Comparison of ENCODE assay signal across 16 cellular contexts in the genomic region with DNA sequence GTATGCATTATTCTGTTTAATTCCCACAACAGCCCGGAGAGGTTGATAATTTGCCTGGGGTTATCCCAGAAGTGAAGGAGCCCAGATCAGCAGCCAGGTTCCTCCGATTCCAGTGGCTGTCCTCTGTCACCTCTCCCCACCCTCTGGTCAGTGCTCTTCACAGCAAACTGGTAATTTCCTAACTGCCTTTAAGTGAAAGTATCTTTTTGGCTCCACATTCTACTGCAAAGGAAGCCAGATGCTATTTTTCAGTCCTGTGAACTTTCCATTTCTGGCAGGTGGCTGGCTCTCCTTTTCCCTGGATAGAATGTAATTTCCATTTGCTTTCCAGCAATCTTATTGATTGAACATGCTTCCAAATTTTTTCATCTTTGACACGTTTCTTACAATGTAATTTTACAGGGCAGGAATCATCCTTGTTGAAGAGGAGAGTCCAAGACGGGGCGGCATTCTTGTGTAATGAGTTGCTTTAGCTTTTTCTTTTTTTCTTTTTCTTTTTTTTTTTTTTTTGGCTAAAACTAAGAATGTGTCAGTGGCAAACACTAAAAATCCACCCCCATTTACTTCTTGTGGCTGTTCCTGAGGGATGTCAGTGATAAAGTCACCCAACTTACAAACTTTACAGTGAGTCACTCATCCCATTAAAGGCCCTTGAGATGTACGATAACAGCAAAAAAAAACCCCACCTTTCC. TPM values are rescaled to one million over a fixed set of nuclear protein-coding genes. Genes with fewer than 3 reads are reported as not detected.
DNase-seq lines count a peak whose midpoint lies in the region; ATAC-seq, FAIRE-seq and TF ChIP-seq lines count a peak whose summit lies in the region.
"Had no signal": no experiment of that assay in that cellular context is flagged by ENCODE, and none has a peak within 500 bp of the region (broad histone marks: within the 10 kb centered on the region; RNA-seq: fewer than 3 reads in every experiment).

No MANE protein-coding gene starts in this region.

- H3K4me3 Mint-ChIP-seq in astrocyte (ENCODE audit: unreplicated experiment) (peak overlapping the region; percentile 22), GM23338 (no peak overlapping the region)
- H3K4me3 Mint-ChIP-seq: brain; CD4-positive, CD25-positive, alpha-beta regulatory T cell; mesothelial cell of epicardium; T-helper 1 cell treated with Interleukin-12 subunit alpha and Interleukin-12 subunit beta and Interleukin-4 antibody, amounts not matched to agents 30 μg/mL and 1 μg/mL, for 36 hours had no signal

- FAIRE-seq in astrocyte (lab: Jason Lieb, UNC) = no peak
- FAIRE-seq: GM12891 had no signal

- peak overlapping the region; percentile 49 for H3K4me3 ChIP-seq in ACC112 (ENCODE audit: low read depth, low read length)
- peak overlapping the region; percentile 33 for H3K4me3 ChIP-seq in astrocyte (ENCODE audit: insufficient read depth, low read depth, low read length)
- H3K4me3 ChIP-seq in GM23338 = no peak overlapping the region
- H3K4me3 ChIP-seq: skin epidermis had no signal

- peak overlapping the region; percentile 67 for H3K9ac ChIP-seq in astrocyte (ENCODE audit: low read length)

- H3K27me3 ChIP-seq in ACC112 (ENCODE audit: insufficient read depth, low read length) (no peaks in the 10 kb centered on the region), astrocyte (ENCODE audit: insufficient read depth, low read length) (no peaks in the 10 kb centered on the region), GM23338 (ENCODE audit: insufficient read depth) (no peaks in the 10 kb centered on the region)

- TF ChIP-seq CTCF in astrocyte (IDR thresholded peaks at IDR 0.05; ENCODE audit: insufficient read depth, low read depth, low read length) (no peak), GM23338 (conservative IDR thresholded peaks at IDR 0.05; ENCODE audit: low read depth in 2 of 2) (no peak)

- H3K4me2 ChIP-seq in astrocyte (ENCODE audit: low read length) (peak overlapping the region; percentile 81), GM23338 (no peak overlapping the region)

- no peaks in the 10 kb centered on the region for H3F3A ChIP-seq in GM23338 (replicated peaks; ENCODE audit: low read depth)

- H3K27me3 Mint-ChIP-seq in astrocyte (ENCODE audit: low read depth, unreplicated experiment) (no peaks in the 10 kb centered on the region), GM23338 (ENCODE audit: insufficient read depth, low read depth, poor library complexity) (peaks cover 7% of the 10 kb centered on the region)
- H3K27me3 Mint-ChIP-seq: CD4-positive, CD25-positive, alpha-beta regulatory T cell had no signal

- peak; percentile 59 for DNase-seq in HS-27A (ENCODE audit: low read depth)
- DNase-seq in astrocyte (ENCODE audit: low read depth) = peak; percentile 94
- peak; percentile 67 for DNase-seq in kidney glomerular epithelial cell (lab: John Stamatoyannopoulos, UW)
- no peak for DNase-seq in GOT3 (lab: John Stamatoyannopoulos, UW)
- DNase-seq in GM23338 (ENCODE audit: low spot score) = no peak
- no peak for DNase-seq in NCI-H510A (lab: John Stamatoyannopoulos, UW)
- DNase-seq: CD4-positive, CD25-positive, alpha-beta regulatory T cell; glutamatergic neuron had no signal

- no peaks in the 10 kb centered on the region for H3K9me3 ChIP-seq in astrocyte (ENCODE audit: insufficient read depth, low read depth, low read length)

- H3K36me3 ChIP-seq in ACC112 (ENCODE audit: insufficient read depth, low read length) = no peaks in the 10 kb centered on the region
- H3K36me3 ChIP-seq in astrocyte (ENCODE audit: insufficient read depth, low read length) = no peaks in the 10 kb centered on the region
- no peaks in the 10 kb centered on the region for H3K36me3 ChIP-seq in GM23338 (ENCODE audit: insufficient read depth)

- H3K9me2 ChIP-seq in GM23338 (ENCODE audit: insufficient read depth) = no peaks in the 10 kb centered on the region

- peak overlapping the region; percentile 71 for H3K27ac ChIP-seq in ACC112 (ENCODE audit: low read depth, low read length)
- peak overlapping the region; percentile 75 for H3K27ac ChIP-seq in astrocyte (ENCODE audit: low read depth, low read length)
- H3K27ac ChIP-seq in GM23338 (ENCODE audit: low read depth) = no peak overlapping the region
- H3K27ac ChIP-seq: skin epidermis had no signal

- H3K4me1 ChIP-seq in ACC112 (ENCODE audit: control insufficient read depth, insufficient read depth, low read length, unreplicated experiment) (peaks cover 48% of the 10 kb centered on the region), astrocyte (ENCODE audit: insufficient read depth, low read length) (peaks cover 39% of the 10 kb centered on the region), GM23338 (ENCODE audit: insufficient read depth) (no peaks in the 10 kb centered on the region)

- ATAC-seq in GM21723 (IDR thresholded peaks at IDR 0.05; ENCODE audit: unreplicated experiment) (no peak), GM23338 (no peak)

- peaks cover 2% of the 10 kb centered on the region for H3K9me3 Mint-ChIP-seq in astrocyte (ENCODE audit: unreplicated experiment)
- peaks cover 25% of the 10 kb centered on the region for H3K9me3 Mint-ChIP-seq in GM23338
- H3K9me3 Mint-ChIP-seq: T-helper 1 cell treated with Interleukin-12 subunit alpha and Interleukin-12 subunit beta and Interleukin-4 antibody, amounts not matched to agents 30 μg/mL and 1 μg/mL, for 36 hours had no signal

- H3K4me1 Mint-ChIP-seq in astrocyte (ENCODE audit: low read depth, unreplicated experiment) (peaks cover 39% of the 10 kb centered on the region), GM23338 (no peaks in the 10 kb centered on the region)
- H3K4me1 Mint-ChIP-seq: CD4-positive, CD25-positive, alpha-beta regulatory T cell had no signal

- peak overlapping the region; percentile 64 for H2AFZ ChIP-seq in ACC112 (ENCODE audit: low read length, unreplicated experiment)
- H2AFZ ChIP-seq in astrocyte (ENCODE audit: low read depth, low read length) = no peak overlapping the region
- H2AFZ ChIP-seq in GM23338 = no peak overlapping the region

- H3K79me2 ChIP-seq in ACC112 (ENCODE audit: control insufficient read depth, insufficient read depth, low read length, unreplicated experiment) (no peaks in the 10 kb centered on the region), astrocyte (ENCODE audit: insufficient read depth, low read length) (no peaks in the 10 kb centered on the region), GM23338 (replicated peaks; ENCODE audit: insufficient read depth) (no peaks in the 10 kb centered on the region)

- H3K36me3 Mint-ChIP-seq in astrocyte (ENCODE audit: low read depth, unreplicated experiment) (no peaks in the 10 kb centered on the region), GM23338 (ENCODE audit: low read depth) (peaks cover 10% of the 10 kb centered on the region)
- H3K36me3 Mint-ChIP-seq: brain; CD4-positive, CD25-positive, alpha-beta regulatory T cell; mesothelial cell of epicardium had no signal

- peak overlapping the region; percentile 75 for H3K27ac Mint-ChIP-seq in astrocyte (ENCODE audit: unreplicated experiment)
- no peak overlapping the region for H3K27ac Mint-ChIP-seq in GM23338
- H3K27ac Mint-ChIP-seq: mesothelial cell of epicardium; T-helper 1 cell treated with Interleukin-12 subunit alpha and Interleukin-12 subunit beta and Interleukin-4 antibody, amounts not matched to agents 30 μg/mL and 1 μg/mL, for 36 hours had no signal

- no peaks in the 10 kb centered on the region for H4K20me1 ChIP-seq in astrocyte (ENCODE audit: insufficient read depth, low read length)
- H4K20me1 ChIP-seq in GM23338 (replicated peaks; ENCODE audit: insufficient read depth) = no peaks in the 10 kb centered on the region

TF ChIP-seq in GM23338, 12 proteins besides CTCF, POLR2A, EP300 and RAD21 (continues in another document):
- TF ChIP-seq ZNF331 (CRISPR knock-in tag; IDR thresholded peaks at IDR 0.05; ENCODE audit: low read depth) (no peak), EZH2phosphoT487 (IDR thresholded peaks at IDR 0.05; ENCODE audit: unreplicated experiment) (no peak), POLR2AphosphoS5 (IDR thresholded peaks at IDR 0.05; ENCODE audit: low read depth) (no peak), NANOG (IDR thresholded peaks at IDR 0.05; ENCODE audit: borderline replicate concordance) (no peak)
- TF ChIP-seq, protein P1, sequence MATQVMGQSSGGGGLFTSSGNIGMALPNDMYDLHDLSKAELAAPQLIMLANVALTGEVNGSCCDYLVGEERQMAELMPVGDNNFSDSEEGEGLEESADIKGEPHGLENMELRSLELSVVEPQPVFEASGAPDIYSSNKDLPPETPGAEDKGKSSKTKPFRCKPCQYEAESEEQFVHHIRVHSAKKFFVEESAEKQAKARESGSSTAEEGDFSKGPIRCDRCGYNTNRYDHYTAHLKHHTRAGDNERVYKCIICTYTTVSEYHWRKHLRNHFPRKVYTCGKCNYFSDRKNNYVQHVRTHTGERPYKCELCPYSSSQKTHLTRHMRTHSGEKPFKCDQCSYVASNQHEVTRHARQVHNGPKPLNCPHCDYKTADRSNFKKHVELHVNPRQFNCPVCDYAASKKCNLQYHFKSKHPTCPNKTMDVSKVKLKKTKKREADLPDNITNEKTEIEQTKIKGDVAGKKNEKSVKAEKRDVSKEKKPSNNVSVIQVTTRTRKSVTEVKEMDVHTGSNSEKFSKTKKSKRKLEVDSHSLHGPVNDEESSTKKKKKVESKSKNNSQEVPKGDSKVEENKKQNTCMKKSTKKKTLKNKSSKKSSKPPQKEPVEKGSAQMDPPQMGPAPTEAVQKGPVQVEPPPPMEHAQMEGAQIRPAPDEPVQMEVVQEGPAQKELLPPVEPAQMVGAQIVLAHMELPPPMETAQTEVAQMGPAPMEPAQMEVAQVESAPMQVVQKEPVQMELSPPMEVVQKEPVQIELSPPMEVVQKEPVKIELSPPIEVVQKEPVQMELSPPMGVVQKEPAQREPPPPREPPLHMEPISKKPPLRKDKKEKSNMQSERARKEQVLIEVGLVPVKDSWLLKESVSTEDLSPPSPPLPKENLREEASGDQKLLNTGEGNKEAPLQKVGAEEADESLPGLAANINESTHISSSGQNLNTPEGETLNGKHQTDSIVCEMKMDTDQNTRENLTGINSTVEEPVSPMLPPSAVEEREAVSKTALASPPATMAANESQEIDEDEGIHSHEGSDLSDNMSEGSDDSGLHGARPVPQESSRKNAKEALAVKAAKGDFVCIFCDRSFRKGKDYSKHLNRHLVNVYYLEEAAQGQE (IDR thresholded peaks at IDR 0.05; ENCODE audit: unreplicated experiment) = no peak

RNA-seq across cellular contexts. Expression of gene PRKCA, which starts 29.6 kb away (rescaled TPM):
- 43.6 and 49.9 TPM in 2 replicates for total RNA-seq in astrocyte
- total RNA-seq in GM23338 (2014; rRNA removed; shearing (Covaris generic)) = 24.5 and 35.4 TPM in 2 replicates
- 6.4 and 10.9 TPM in 2 replicates for polyA plus RNA-seq in GM23338 (2016; fragmentation: Nextera tagmentation; extraction: Ambion mirVana)

RNA-seq across cellular contexts. Expression of gene APOH, which starts 43.6 kb away (rescaled TPM):
- total RNA-seq in astrocyte = not detected in 2 replicates
- total RNA-seq in GM23338 (2014; rRNA removed; shearing (Covaris generic)) = not detected in 2 replicates
- not detected in 2 replicates for polyA plus RNA-seq in GM23338 (2016; fragmentation: Nextera tagmentation; extraction: Ambion mirVana)
- total RNA-seq: CD4-positive, CD25-positive, alpha-beta regulatory T cell; mesothelial cell of epicardium; NCI-H460 had no signal
- polyA plus RNA-seq: CD4-positive, CD25-positive, alpha-beta regulatory T cell had no signal

Comparison
In these comparisons a context has a peak if more than half of its experiments do, and no peak if none do; other contexts are left out.
1. DNase-seq: peak in HS-27A (single experiment), astrocyte (single experiment) and kidney glomerular epithelial cell (single experiment); none in GOT3 (single experiment), GM23338 (single experiment) and NCI-H510A (single experiment).